17 cellular contexts compared by ENCODE assay signal in genomic region chr9:22056402-22056801, GRCh38. TPM values are rescaled to one million over a fixed set of nuclear protein-coding genes. Genes with fewer than 3 reads are reported as not detected.
"Had no signal": no experiment of that assay in that cellular context is flagged by ENCODE, and none has a peak within 500 bp of the region (broad histone marks: within the 10 kb centered on the region; RNA-seq: fewer than 3 reads in every experiment).

No MANE protein-coding gene starts in this region.

- H3K4me1 ChIP-seq: psoas muscle, sigmoid colon, stomach, tibial artery had no signal

- DNase-seq: cortex of kidney; effector memory CD8-positive, alpha-beta T cell; hypothalamus; natural killer cell; occipital lobe; ovary; posterior cingulate gyrus; psoas muscle; right cardiac atrium; sigmoid colon; stimulated activated CD4-positive, alpha-beta T cell treated with anti-CD3 and anti-CD28 coated beads, Interleukin-2, amount 100 ng/mL, for 24 hours; stimulated activated CD4-positive, alpha-beta T cell treated with anti-CD3 and anti-CD28 coated beads, Interleukin-4, amount 100 ng/mL, for 24 hours; stimulated activated naive CD4-positive, alpha-beta T cell treated with Interleukin-2 at 50 U/mL for 16 hours; stomach; tibial artery had no signal

- H3K4me3 ChIP-seq: lung, ovary, psoas muscle, sigmoid colon, stomach, tibial artery had no signal

- H3K36me3 ChIP-seq: ovary, sigmoid colon, stomach, tibial artery had no signal

- H3K9me3 ChIP-seq: ovary, psoas muscle, sigmoid colon, stomach, tibial artery had no signal

- H3K27me3 ChIP-seq: ovary, sigmoid colon, stomach, tibial artery had no signal

- H3K27ac ChIP-seq: ovary, psoas muscle, sigmoid colon, stomach, tibial artery had no signal

RNA-seq across cellular contexts. Expression of gene CDKN2B, which starts 47.3 kb away (rescaled TPM):
- total RNA-seq: skeletal muscle tissue had no signal
